ENCODE assay signal across 21 cellular contexts in the genomic region with DNA sequence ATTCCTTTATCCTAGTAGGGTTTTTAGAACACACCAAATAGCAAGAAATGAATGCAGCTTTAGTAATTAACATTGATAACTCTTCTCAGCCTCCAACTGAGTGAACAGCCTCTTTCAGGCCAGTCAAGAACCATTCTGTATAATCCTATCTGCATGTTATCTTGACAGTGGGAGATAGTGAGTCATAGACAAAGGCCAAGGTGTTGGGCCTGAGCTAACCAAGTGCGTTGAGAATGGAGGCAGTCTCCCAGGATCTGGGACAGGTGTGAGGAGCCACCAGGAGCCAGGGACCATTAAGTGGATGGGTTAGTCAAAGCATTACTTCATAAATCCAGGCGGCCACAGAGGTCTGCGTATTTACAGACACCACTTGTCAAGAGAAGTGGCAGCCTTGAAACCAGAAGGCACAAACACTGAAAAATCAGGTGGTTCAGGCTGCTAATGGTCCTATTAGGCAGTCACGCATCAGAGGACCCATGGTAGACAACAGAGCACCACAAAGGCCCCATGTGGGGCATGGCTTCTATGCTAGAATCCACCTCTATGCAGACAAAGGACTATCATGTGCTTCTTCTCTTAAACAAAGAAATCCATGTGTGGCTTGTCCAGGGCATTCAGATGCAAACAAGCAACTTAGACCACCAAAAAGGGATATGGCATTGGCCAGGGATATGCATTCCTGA.
DNase-seq lines count a peak whose midpoint lies in the region; ATAC-seq and TF ChIP-seq lines count a peak whose summit lies in the region.
"Had no signal": no experiment of that assay in that cellular context is flagged by ENCODE, and none has a peak within 500 bp of the region (broad histone marks: within the 10 kb centered on the region; RNA-seq: fewer than 3 reads in every experiment).

No MANE protein-coding gene starts in this region.

- H3K79me2 ChIP-seq in hepatocyte, result no peaks in the 10 kb centered on the region

- intact Hi-C loops in left cardiac atrium (cut with DNase I) (loop anchor here (5.0 to 10.0 kb wide), 4 partner anchors 111 to 449 kb away; a partner anchor contains a TSS), testis (cut with DNase I; ENCODE audit: low total_unique reads) (loop anchor here (10.0 kb wide), 1 partner anchor 541 kb away; no protein-coding TSS in a partner anchor)
- intact Hi-C loops in activated CD8-positive, alpha-beta T cell treated with anti-CD3 and anti-CD28 coated beads for 36 hours (cut with micrococcal nuclease), result no loop called here

- TF ChIP-seq POLR2A in testis (IDR thresholded peaks at IDR 0.05), result no peak

- H3K4me3 Mint-ChIP-seq in activated CD8-positive, alpha-beta T cell treated with anti-CD3 and anti-CD28 coated beads for 36 hours, result no peak overlapping the region
- no peak overlapping the region for H3K4me3 Mint-ChIP-seq in activated T-cell treated with anti-CD3 and anti-CD28 coated beads, Interleukin-2, amount 50 U/mL, for 72 hours
- H3K4me3 Mint-ChIP-seq in naive thymus-derived CD8-positive, alpha-beta T cell, result no peak overlapping the region
- H3K4me3 Mint-ChIP-seq: activated naive CD4-positive, alpha-beta T cell treated with anti-CD3 and anti-CD28 coated beads, Interleukin-2, amount 50 U/mL, for 24 hours; CD8-positive, alpha-beta T cell; mesothelial cell of epicardium; nephron progenitor cell; type B pancreatic cell had no signal

- TF ChIP-seq CTCF in right atrium auricular region (IDR thresholded peaks at IDR 0.05), result no peak
- TF ChIP-seq CTCF in hepatocyte (IDR thresholded peaks at IDR 0.05; ENCODE audit: poor library complexity), result no peak
- no peak for TF ChIP-seq CTCF in activated CD8-positive, alpha-beta T cell treated with anti-CD3 and anti-CD28 coated beads for 36 hours (IDR thresholded peaks at IDR 0.05)
- TF ChIP-seq CTCF in testis (IDR thresholded peaks at IDR 0.05), result no peak

- H3K36me3 ChIP-seq in right atrium auricular region (no peaks in the 10 kb centered on the region), hepatocyte (replicated peaks; ENCODE audit: insufficient read depth, low read depth) (no peaks in the 10 kb centered on the region), testis (ENCODE audit: low read depth, missing control alignments) (no peaks in the 10 kb centered on the region)

- no peak overlapping the region for H3K27ac Mint-ChIP-seq in activated CD8-positive, alpha-beta T cell treated with anti-CD3 and anti-CD28 coated beads for 36 hours
- no peak overlapping the region for H3K27ac Mint-ChIP-seq in activated T-cell treated with anti-CD3 and anti-CD28 coated beads, Interleukin-2, amount 50 U/mL, for 72 hours
- no peak overlapping the region for H3K27ac Mint-ChIP-seq in naive thymus-derived CD8-positive, alpha-beta T cell
- H3K27ac Mint-ChIP-seq: activated naive CD4-positive, alpha-beta T cell treated with anti-CD3 and anti-CD28 coated beads, Interleukin-2, amount 50 U/mL, for 24 hours; CD8-positive, alpha-beta T cell; mesothelial cell of epicardium; nephron progenitor cell; type B pancreatic cell had no signal

- 66% methylated on average over 4 of the region's 4 CpGs for WGBS in hepatocyte (ENCODE audit: low lambda C conversion rate, missing lambda C conversion rate)
- 83 to 87% methylated on average over 3 to 4 of the region's 4 CpGs for WGBS in testis, 2 donors

- DNase-seq in right atrium auricular region (ENCODE audit: low spot score) (no peak), left cardiac atrium (no peak), NCI-H2107 treated with DMSO at 0.1 percent for 48 hours (lab: John Stamatoyannopoulos, UW; ENCODE audit: unreplicated experiment) (peak; percentile 82), hepatocyte (ENCODE audit: low spot score) (peak; percentile 30), testis (no peak)
- no peak for DNase-seq in activated CD8-positive, alpha-beta T cell treated with anti-CD3 and anti-CD28 coated beads for 36 hours
- DNase-seq in activated T-cell treated with anti-CD3 and anti-CD28 coated beads, Interleukin-2, amount 50 U/mL, for 72 hours, result no peak
- DNase-seq in naive thymus-derived CD8-positive, alpha-beta T cell, result no peak
- DNase-seq: activated CD4-positive, alpha-beta T cell treated with anti-CD3 and anti-CD28 coated beads, Interleukin-2, amount 50 U/mL, for 48 hours; activated T-cell treated with anti-CD3 and anti-CD28 coated beads, Interleukin-2, amount 50 U/mL, for 1 hour; CD8-positive, alpha-beta T cell; head of caudate nucleus; nephron progenitor cell; stimulated activated CD4-positive, alpha-beta T cell treated with anti-CD3 and anti-CD28 coated beads, Interleukin-15, amount 100 ng/mL, for 24 hours; stimulated activated naive CD4-positive, alpha-beta T cell treated with Interleukin-2 at 50 U/mL for 16 hours; T-helper 1 cell had no signal

- H3K4me1 ChIP-seq in right atrium auricular region (peaks cover 0 to 46% of the 10 kb centered on the region in 2 donors), hepatocyte (ENCODE audit: insufficient read depth) (no peaks in the 10 kb centered on the region), testis (peaks cover 10% of the 10 kb centered on the region)

- H4K20me1 ChIP-seq in hepatocyte (ENCODE audit: insufficient read depth, poor library complexity, severe bottlenecking), result no peaks in the 10 kb centered on the region

- CTCF ChIA-PET in activated CD8-positive, alpha-beta T cell treated with anti-CD3 and anti-CD28 coated beads for 36 hours (lab: Charles Lee), result no interaction called here

- H3K36me3 Mint-ChIP-seq in activated CD8-positive, alpha-beta T cell treated with anti-CD3 and anti-CD28 coated beads for 36 hours (ENCODE audit: low read depth), result no peaks in the 10 kb centered on the region
- no peaks in the 10 kb centered on the region for H3K36me3 Mint-ChIP-seq in activated T-cell treated with anti-CD3 and anti-CD28 coated beads, Interleukin-2, amount 50 U/mL, for 72 hours (ENCODE audit: insufficient read depth in 2 of 2)
- H3K36me3 Mint-ChIP-seq in naive thymus-derived CD8-positive, alpha-beta T cell, result no peaks in the 10 kb centered on the region
- H3K36me3 Mint-ChIP-seq: activated naive CD4-positive, alpha-beta T cell treated with anti-CD3 and anti-CD28 coated beads, Interleukin-2, amount 50 U/mL, for 24 hours; CD8-positive, alpha-beta T cell; mesothelial cell of epicardium; type B pancreatic cell had no signal

- peak overlapping the region; percentile 57 to 93 for H3K27ac ChIP-seq in right atrium auricular region
- peak overlapping the region; percentile 25 for H3K27ac ChIP-seq in hepatocyte
- peak overlapping the region in 1 of 2 donors; percentile 39 for H3K27ac ChIP-seq in testis
- H3K27ac ChIP-seq: VCaP had no signal

- H3K4me3 ChIP-seq in right atrium auricular region (no peak overlapping the region), hepatocyte (no peak overlapping the region), testis (no peak overlapping the region)

- H3K9me3 Mint-ChIP-seq in activated CD8-positive, alpha-beta T cell treated with anti-CD3 and anti-CD28 coated beads for 36 hours, result no peaks in the 10 kb centered on the region
- no peaks in the 10 kb centered on the region for H3K9me3 Mint-ChIP-seq in activated T-cell treated with anti-CD3 and anti-CD28 coated beads, Interleukin-2, amount 50 U/mL, for 72 hours
- H3K9me3 Mint-ChIP-seq in naive thymus-derived CD8-positive, alpha-beta T cell, result peaks cover 0 to 3% (median 0%) of the 10 kb centered on the region in 9 donors
- H3K9me3 Mint-ChIP-seq: activated naive CD4-positive, alpha-beta T cell treated with anti-CD3 and anti-CD28 coated beads, Interleukin-2, amount 50 U/mL, for 24 hours; CD8-positive, alpha-beta T cell had no signal

- no peaks in the 10 kb centered on the region for H3K9me2 ChIP-seq in hepatocyte (replicated peaks; ENCODE audit: insufficient read depth)

- POLR2A ChIA-PET in activated CD8-positive, alpha-beta T cell treated with anti-CD3 and anti-CD28 coated beads for 36 hours (lab: Charles Lee), result no interaction called here
- POLR2A ChIA-PET in naive thymus-derived CD8-positive, alpha-beta T cell (lab: Charles Lee), result no interaction called here

- ATAC-seq in left cardiac atrium, result no peak
- ATAC-seq in activated CD8-positive, alpha-beta T cell treated with anti-CD3 and anti-CD28 coated beads for 36 hours, result no peak
- ATAC-seq in activated T-cell treated with anti-CD3 and anti-CD28 coated beads, Interleukin-2, amount 50 U/mL, for 72 hours (replicated peaks in 1 of 2), result no peak
- ATAC-seq in naive thymus-derived CD8-positive, alpha-beta T cell, result no peak
- ATAC-seq: CD8-positive, alpha-beta T cell; HCT116 had no signal

- H3K4me1 Mint-ChIP-seq in activated CD8-positive, alpha-beta T cell treated with anti-CD3 and anti-CD28 coated beads for 36 hours (ENCODE audit: low read depth), result peaks cover 10% of the 10 kb centered on the region
- H3K4me1 Mint-ChIP-seq in activated T-cell treated with anti-CD3 and anti-CD28 coated beads, Interleukin-2, amount 50 U/mL, for 72 hours (ENCODE audit: low read depth), result no peaks in the 10 kb centered on the region
- H3K4me1 Mint-ChIP-seq in naive thymus-derived CD8-positive, alpha-beta T cell, result peaks cover 0 to 7% (median 3%) of the 10 kb centered on the region in 4 donors
- H3K4me1 Mint-ChIP-seq: activated naive CD4-positive, alpha-beta T cell treated with anti-CD3 and anti-CD28 coated beads, Interleukin-2, amount 50 U/mL, for 24 hours had no signal

- no peak overlapping the region for H3K4me2 ChIP-seq in hepatocyte

- no peak overlapping the region for H2AFZ ChIP-seq in hepatocyte

- H3K9me3 ChIP-seq in right atrium auricular region (no peaks in the 10 kb centered on the region), hepatocyte (ENCODE audit: low read depth) (no peaks in the 10 kb centered on the region), testis (no peaks in the 10 kb centered on the region)

- no peaks in the 10 kb centered on the region for H3K27me3 Mint-ChIP-seq in activated CD8-positive, alpha-beta T cell treated with anti-CD3 and anti-CD28 coated beads for 36 hours
- H3K27me3 Mint-ChIP-seq in activated T-cell treated with anti-CD3 and anti-CD28 coated beads, Interleukin-2, amount 50 U/mL, for 72 hours (ENCODE audit: low read depth), result no peaks in the 10 kb centered on the region
- no peaks in the 10 kb centered on the region for H3K27me3 Mint-ChIP-seq in naive thymus-derived CD8-positive, alpha-beta T cell
- H3K27me3 Mint-ChIP-seq: activated naive CD4-positive, alpha-beta T cell treated with anti-CD3 and anti-CD28 coated beads, Interleukin-2, amount 50 U/mL, for 24 hours had no signal

- H3K27me3 ChIP-seq in right atrium auricular region, result no peaks in the 10 kb centered on the region
- no peaks in the 10 kb centered on the region for H3K27me3 ChIP-seq in hepatocyte
- H3K27me3 ChIP-seq in testis, result no peaks in the 10 kb centered on the region

Comparison
In these comparisons a context has a peak if more than half of its experiments do, and no peak if none do; other contexts are left out.
1. DNase-seq: peak in NCI-H2107 treated with DMSO at 0.1 percent for 48 hours (single experiment) and hepatocyte (single experiment); none in right atrium auricular region (single experiment), left cardiac atrium (single experiment), activated CD8-positive, alpha-beta T cell treated with anti-CD3 and anti-CD28 coated beads for 36 hours (single experiment), testis (single experiment), activated T-cell treated with anti-CD3 and anti-CD28 coated beads, Interleukin-2, amount 50 U/mL, for 72 hours (0 of 2) and naive thymus-derived CD8-positive, alpha-beta T cell (0 of 10).